8 cellular contexts compared by ENCODE assay signal in the genomic region with DNA sequence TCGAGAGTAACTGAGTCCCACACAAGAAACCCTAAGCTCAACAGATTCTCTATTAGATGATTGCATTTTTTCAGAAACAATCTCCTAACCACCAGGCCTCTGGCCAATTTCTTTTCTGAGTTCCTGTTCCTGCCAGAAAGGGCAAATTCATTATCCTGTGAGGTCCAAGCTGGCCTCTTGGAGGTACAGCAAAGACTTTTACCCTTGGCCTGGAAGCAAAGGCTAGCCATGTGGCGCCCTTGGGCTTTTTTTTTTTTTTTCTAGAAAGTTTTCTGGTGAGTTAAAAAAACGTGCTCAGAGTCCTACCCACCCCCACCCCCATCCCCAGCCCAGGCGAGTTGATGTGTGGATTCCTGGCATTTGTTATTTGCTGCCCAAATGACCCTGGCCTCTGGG. TPM values are rescaled to one million over a fixed set of nuclear protein-coding genes. Genes with fewer than 3 reads are reported as not detected.
DNase-seq lines count a peak whose midpoint lies in the region; ATAC-seq and TF ChIP-seq lines count a peak whose summit lies in the region.

No MANE protein-coding gene starts in this region.

- H3K4me3 Mint-ChIP-seq in brain, result peak overlapping the region; percentile 50 to 78 (median 74)

- H3K9me3 ChIP-seq in smooth muscle cell (replicated peaks; ENCODE audit: low read depth), result no peaks in the 10 kb centered on the region

- no peaks in the 10 kb centered on the region for H3K36me3 ChIP-seq in BJ (ENCODE audit: control insufficient read depth, insufficient read depth, low read length)
- H3K36me3 ChIP-seq in smooth muscle cell (ENCODE audit: low read depth), result no peaks in the 10 kb centered on the region

- H3K27ac Mint-ChIP-seq in brain, result peak overlapping the region; percentile 66 to 98 (median 98)

- H3K9ac ChIP-seq in smooth muscle cell (ENCODE audit: low read depth), result peak overlapping the region; percentile 88

- peaks cover 30% of the 10 kb centered on the region for H3K4me1 ChIP-seq in smooth muscle cell (ENCODE audit: low read depth)

- DNase-seq in BJ (ENCODE audit: low read depth) (peak; percentile 69), NCI-H226 (peak; percentile 86), inferior parietal cortex (ENCODE audit: extremely low spot score) (peak; percentile 43), smooth muscle cell (lab: John Stamatoyannopoulos, UW; ENCODE audit: unreplicated experiment) (no peak), NCI-H748 (lab: John Stamatoyannopoulos, UW; ENCODE audit: unreplicated experiment) (no peak)

- peaks cover 16% of the 10 kb centered on the region for H3F3A ChIP-seq in smooth muscle cell (ENCODE audit: low read depth)

- no peak overlapping the region for H2AFZ ChIP-seq in smooth muscle cell (ENCODE audit: low read depth)

- TF ChIP-seq CTCF in BJ (IDR thresholded peaks at IDR 0.05; ENCODE audit: insufficient read depth, low read depth, low read length) (no peak), brain (conservative IDR thresholded peaks at IDR 0.05) (no peak), smooth muscle cell (IDR thresholded peaks at IDR 0.05; ENCODE audit: borderline replicate concordance, insufficient read depth, poor library complexity, severe bottlenecking) (no peak)

- H3K4me3 ChIP-seq in BJ (ENCODE audit: low read depth, low read length) (no peak overlapping the region), smooth muscle cell (peak overlapping the region; percentile 29)

- CTCF ChIA-PET in BJ (lab: Yijun Ruan, JAX), result interaction anchor here (1.0 to 3.0 kb wide), 9 partner anchors 8 to 344 kb away, joined by 3 to 22 read pairs (median 6); partner anchors contain the start of gene EEF1A1

- peaks cover 8 to 11% (median 10%) of the 10 kb centered on the region in 5 experiments for H3K9me3 Mint-ChIP-seq in brain

- peaks cover 37% of the 10 kb centered on the region for H3K4me1 Mint-ChIP-seq in brain

- no peaks in the 10 kb centered on the region for H3K79me2 ChIP-seq in smooth muscle cell (ENCODE audit: low read depth)

- ATAC-seq in GM21717 (IDR thresholded peaks at IDR 0.05; ENCODE audit: unreplicated experiment), result peak; percentile 30
- no peak for ATAC-seq in GM18858 (IDR thresholded peaks at IDR 0.05; ENCODE audit: unreplicated experiment)

- no peaks in the 10 kb centered on the region for H4K20me1 ChIP-seq in smooth muscle cell (ENCODE audit: low read depth)

- 11% methylated on average over 4 of the region's 4 CpGs for WGBS in smooth muscle cell (ENCODE audit: low lambda C conversion rate)

- H3K27me3 ChIP-seq in BJ (ENCODE audit: control insufficient read depth, insufficient read depth, low read length) (no peaks in the 10 kb centered on the region), smooth muscle cell (ENCODE audit: low read depth) (no peaks in the 10 kb centered on the region)

- H3K27me3 Mint-ChIP-seq in brain, result no peaks in the 10 kb centered on the region

- peak overlapping the region; percentile 77 for H3K4me2 ChIP-seq in smooth muscle cell

- peak overlapping the region; percentile 100 for H3K27ac ChIP-seq in smooth muscle cell (ENCODE audit: low read depth)

- peaks cover 6% of the 10 kb centered on the region for H3K36me3 Mint-ChIP-seq in brain

- POLR2A ChIA-PET in BJ (lab: Charles Lee), result interaction anchor here (0.6 to 2.1 kb wide), 6 partner anchors 12 to 1037 kb away, joined by 3 to 34 read pairs (median 10); partner anchors contain the start of gene EEF1A1

RNA-seq across cellular contexts. Expression of gene EEF1A1, which starts 59.0 kb away (rescaled TPM):
- polyA plus RNA-seq in BJ (2011; rRNA removed) (20,981 and 25,088 TPM in 2 replicates), brain (ENCODE audit: insufficient read depth, low read depth, low replicate concordance) (8,632 TPM), smooth muscle cell (2,147 and 2,255 TPM in 2 replicates)
- polyA minus RNA-seq in BJ (2011; rRNA and poly(A)+ RNA removed), result 8,632 and 13,700 TPM in 2 replicates
- 8,046 and 9,106 TPM in 2 replicates for total RNA-seq in smooth muscle cell

Comparison
In these comparisons a context has a peak if more than half of its experiments do, and no peak if none do; other contexts are left out.
1. DNase-seq: peak in BJ (single experiment), NCI-H226 (single experiment) and inferior parietal cortex (single experiment); none in smooth muscle cell (single experiment) and NCI-H748 (single experiment).